In genomic region chr1:238892612-238893011, GRCh38 we compare ENCODE assay signal across 23 cellular contexts.
DNase-seq lines count a peak whose midpoint lies in the region; ATAC-seq and TF ChIP-seq lines count a peak whose summit lies in the region.
"Had no signal": no experiment of that assay in that cellular context is flagged by ENCODE, and none has a peak within 500 bp of the region (broad histone marks: within the 10 kb centered on the region; RNA-seq: fewer than 3 reads in every experiment).

No MANE protein-coding gene starts in this region.

- ATAC-seq in RWPE2 (ENCODE audit: low read depth) (peak; percentile 88), GM21526 (IDR thresholded peaks at IDR 0.05; ENCODE audit: low FRiP score, unreplicated experiment) (no peak)
- ATAC-seq: left ventricle myocardium superior, sciatic nerve had no signal

- in situ Hi-C loops in ACHN (cut with HindIII; ENCODE audit: low pct_ligation_motif_present, low pct_unique_long_range_greater_than_20kb, low sequenced_read_pairs) = no loop called here

- H3K4me1 ChIP-seq in RWPE2 (ENCODE audit: insufficient read depth, poor library complexity, severe bottlenecking) = peaks cover 27% of the 10 kb centered on the region
- no peaks in the 10 kb centered on the region for H3K4me1 ChIP-seq in uterus
- H3K4me1 ChIP-seq: BLaER1, HAP-1, Peyer's patch, transverse colon had no signal

- no peaks in the 10 kb centered on the region for H3K9me3 ChIP-seq in RWPE2 (ENCODE audit: severe bottlenecking)
- H3K9me3 ChIP-seq in uterus = no peaks in the 10 kb centered on the region
- H3K9me3 ChIP-seq: BLaER1, HAP-1, ovary, Peyer's patch, transverse colon had no signal

- H3K27ac ChIP-seq in RWPE2 (ENCODE audit: poor library complexity, severe bottlenecking) (peak overlapping the region; percentile 46), uterus (no peak overlapping the region)
- H3K27ac ChIP-seq: BLaER1, HL-60, ovary, Peyer's patch, transverse colon had no signal

- TF ChIP-seq POLR2A in uterus (IDR thresholded peaks at IDR 0.05) = no peak

- DNase-seq in ACHN (peak; percentile 8), HT-29 (ENCODE audit: low spot score) (peak; percentile 92), RWPE2 (ENCODE audit: low spot score) (peak; percentile 68), glomerular visceral epithelial cell (ENCODE audit: extremely low spot score) (peak; percentile 34), uterus (no peak), NCI-H526 (lab: John Stamatoyannopoulos, UW) (no peak), T-helper 2 cell (no peak)
- DNase-seq: activated naive CD4-positive, alpha-beta T cell; activated T-cell treated with anti-CD3 and anti-CD28 coated beads for 4 hours; amygdala; DMS153; KG1; left ventricle myocardium superior; NCI-H82; ovary; Peyer's patch; stimulated activated naive CD4-positive, alpha-beta T cell; transverse colon had no signal

- H3K27me3 ChIP-seq in RWPE2 (ENCODE audit: insufficient read depth, poor library complexity, severe bottlenecking) (no peaks in the 10 kb centered on the region), uterus (no peaks in the 10 kb centered on the region)
- H3K27me3 ChIP-seq: BLaER1, ovary, Peyer's patch, transverse colon had no signal

- intact Hi-C loops in uterus (cut with DNase I; ENCODE audit: low total_unique reads) = no loop called here

- H3K4me3 ChIP-seq in RWPE2 (ENCODE audit: severe bottlenecking) (no peak overlapping the region), uterus (no peak overlapping the region)
- H3K4me3 ChIP-seq: BLaER1, HAP-1, ovary, Peyer's patch, transverse colon had no signal

- TF ChIP-seq CTCF in RWPE2 (IDR thresholded peaks at IDR 0.05; ENCODE audit: poor library complexity, severe bottlenecking) (no peak), uterus (IDR thresholded peaks at IDR 0.05) (no peak)

- H3K36me3 ChIP-seq in RWPE2 (ENCODE audit: low read depth) (no peaks in the 10 kb centered on the region), uterus (no peaks in the 10 kb centered on the region)
- H3K36me3 ChIP-seq: BLaER1, HAP-1, ovary, Peyer's patch, transverse colon had no signal

Comparison
In these comparisons a context has a peak if more than half of its experiments do, and no peak if none do; other contexts are left out.
1. DNase-seq: peak in ACHN (single experiment), HT-29 (single experiment), RWPE2 (single experiment) and glomerular visceral epithelial cell (single experiment); none in uterus (0 of 2), NCI-H526 (0 of 2) and T-helper 2 cell (0 of 5).